Comparison of ENCODE assay signal across 21 cellular contexts in the genomic region with DNA sequence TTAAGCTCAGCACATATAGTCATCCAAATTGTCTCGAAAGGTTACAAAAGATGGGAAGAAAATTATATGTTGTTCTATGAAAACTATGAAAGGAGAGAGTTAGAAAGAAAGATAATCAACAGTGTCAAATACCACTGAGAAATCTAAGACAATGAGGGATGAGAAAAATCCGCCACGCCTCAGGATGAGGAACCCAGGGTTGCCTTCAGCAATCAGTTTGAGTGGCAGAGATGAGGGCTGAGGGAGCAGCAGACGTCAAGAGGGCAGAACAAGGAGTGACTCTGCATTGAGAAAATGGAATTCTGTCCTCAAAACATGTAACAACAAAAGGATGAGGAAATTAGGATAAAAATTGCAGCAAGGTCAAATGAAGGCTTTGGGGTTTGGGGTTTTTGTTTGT. TPM values are rescaled to one million over a fixed set of nuclear protein-coding genes. Genes with fewer than 3 reads are reported as not detected.
DNase-seq lines count a peak whose midpoint lies in the region; ATAC-seq and TF ChIP-seq lines count a peak whose summit lies in the region.
"Had no signal": no experiment of that assay in that cellular context is flagged by ENCODE, and none has a peak within 500 bp of the region (broad histone marks: within the 10 kb centered on the region; RNA-seq: fewer than 3 reads in every experiment).

No MANE protein-coding gene starts in this region.

- H3K36me3 ChIP-seq in OCI-LY1 (ENCODE audit: insufficient read depth, low read length): no peaks in the 10 kb centered on the region
- H3K36me3 ChIP-seq: heart right ventricle had no signal

- no peak overlapping the region for H3K4me3 Mint-ChIP-seq in stimulated activated naive CD8-positive, alpha-beta T cell treated with anti-CD3 and anti-CD28 coated beads, Interleukin-15, Interleukin-2, amounts not matched to agents 100 ng/mL and 50 ng/mL, for 24 hours
- H3K4me3 Mint-ChIP-seq in stimulated activated naive CD8-positive, alpha-beta T cell treated with anti-CD3 and anti-CD28 coated beads, Interleukin-15, amount 100 ng/mL, for 72 hours: no peak overlapping the region
- H3K4me3 Mint-ChIP-seq in naive B cell: peak overlapping the region; percentile 3 to 91 (median 86)
- H3K4me3 Mint-ChIP-seq in activated CD4-positive, alpha-beta T cell treated with anti-CD3 and anti-CD28 coated beads, Interleukin-2, amount 10 ng/mL, durations not matched to agents 7 days and 5 days: no peak overlapping the region
- H3K4me3 Mint-ChIP-seq: activated T-cell treated with anti-CD3 and anti-CD28 coated beads, Interleukin-2, amount 50 U/mL, for 24 hours; CD4-positive, CD25-positive, alpha-beta regulatory T cell had no signal

- H3K9me3 Mint-ChIP-seq in stimulated activated naive CD8-positive, alpha-beta T cell treated with anti-CD3 and anti-CD28 coated beads, Interleukin-15, Interleukin-2, amounts not matched to agents 100 ng/mL and 50 ng/mL, for 24 hours: no peaks in the 10 kb centered on the region
- no peaks in the 10 kb centered on the region for H3K9me3 Mint-ChIP-seq in stimulated activated naive CD8-positive, alpha-beta T cell treated with anti-CD3 and anti-CD28 coated beads, Interleukin-15, amount 100 ng/mL, for 72 hours
- H3K9me3 Mint-ChIP-seq in naive B cell: no peaks in the 10 kb centered on the region
- H3K9me3 Mint-ChIP-seq in activated CD4-positive, alpha-beta T cell treated with anti-CD3 and anti-CD28 coated beads, Interleukin-2, amount 10 ng/mL, durations not matched to agents 7 days and 5 days: no peaks in the 10 kb centered on the region
- H3K9me3 Mint-ChIP-seq: activated T-cell treated with anti-CD3 and anti-CD28 coated beads, Interleukin-2, amount 50 U/mL, for 24 hours; CD4-positive, CD25-positive, alpha-beta regulatory T cell had no signal

- POLR2A ChIA-PET in activated CD4-positive, alpha-beta T cell treated with anti-CD3 and anti-CD28 coated beads, Interleukin-2, amount 10 ng/mL, durations not matched to agents 7 days and 5 days (lab: Charles Lee): no interaction called here

- H3K9me3 ChIP-seq in OCI-LY1 (ENCODE audit: low read length): no peaks in the 10 kb centered on the region
- H3K9me3 ChIP-seq: heart right ventricle had no signal

- H3K4me1 ChIP-seq in OCI-LY1 (ENCODE audit: insufficient read depth, low read length, severe bottlenecking): peaks cover 26% of the 10 kb centered on the region

- H3K27me3 ChIP-seq in OCI-LY1 (ENCODE audit: insufficient read depth, low read length): no peaks in the 10 kb centered on the region
- H3K27me3 ChIP-seq: heart right ventricle had no signal

- H3K9ac ChIP-seq in OCI-LY1 (ENCODE audit: low read length): no peak overlapping the region

- no peak for TF ChIP-seq CTCF in OCI-LY1 (IDR thresholded peaks at IDR 0.05; ENCODE audit: low read length)
- TF ChIP-seq CTCF in omental fat pad (IDR thresholded peaks at IDR 0.05): no peak

- peaks cover 13% of the 10 kb centered on the region for H3K4me1 Mint-ChIP-seq in stimulated activated naive CD8-positive, alpha-beta T cell treated with anti-CD3 and anti-CD28 coated beads, Interleukin-15, Interleukin-2, amounts not matched to agents 100 ng/mL and 50 ng/mL, for 24 hours (ENCODE audit: low read depth)
- no peaks in the 10 kb centered on the region for H3K4me1 Mint-ChIP-seq in stimulated activated naive CD8-positive, alpha-beta T cell treated with anti-CD3 and anti-CD28 coated beads, Interleukin-15, amount 100 ng/mL, for 72 hours
- peaks cover 10 to 23% (median 15%) of the 10 kb centered on the region in 3 donors for H3K4me1 Mint-ChIP-seq in naive B cell
- H3K4me1 Mint-ChIP-seq in activated CD4-positive, alpha-beta T cell treated with anti-CD3 and anti-CD28 coated beads, Interleukin-2, amount 10 ng/mL, durations not matched to agents 7 days and 5 days: peaks cover 21% of the 10 kb centered on the region

- DNase-seq in stimulated activated naive CD8-positive, alpha-beta T cell treated with anti-CD3 and anti-CD28 coated beads, Interleukin-15, amount 100 ng/mL, for 72 hours: no peak
- no peak for DNase-seq in naive B cell
- no peak for DNase-seq in omental fat pad (ENCODE audit: low spot score)
- DNase-seq in SHP77 treated with DMSO at 0.1 percent for 48 hours (lab: John Stamatoyannopoulos, UW): no peak
- DNase-seq in activated CD4-positive, alpha-beta T cell treated with anti-CD3 and anti-CD28 coated beads, Interleukin-2, amount 10 ng/mL, durations not matched to agents 7 days and 5 days: no peak
- DNase-seq: activated gamma-delta T cell treated with Interleukin-2 at 50 U/mL for 16 hours; activated T-cell treated with anti-CD3 and anti-CD28 coated beads, Interleukin-2, amount 50 U/mL, for 24 hours; CD4-positive, CD25-positive, alpha-beta regulatory T cell; effector CD8-positive, alpha-beta T cell; EL; foreskin fibroblast; heart right ventricle; NCI-H2171 treated with DMSO at 0.1 percent for 48 hours; NCI-H526; PC-3; posterior cingulate gyrus had no signal

- H3K4me2 ChIP-seq in OCI-LY1 (ENCODE audit: low read length): peak overlapping the region; percentile 51

- no peaks in the 10 kb centered on the region for H4K20me1 ChIP-seq in OCI-LY1 (ENCODE audit: insufficient read depth, low read length)

- peaks cover 30% of the 10 kb centered on the region for H3K27me3 Mint-ChIP-seq in stimulated activated naive CD8-positive, alpha-beta T cell treated with anti-CD3 and anti-CD28 coated beads, Interleukin-15, Interleukin-2, amounts not matched to agents 100 ng/mL and 50 ng/mL, for 24 hours
- H3K27me3 Mint-ChIP-seq in stimulated activated naive CD8-positive, alpha-beta T cell treated with anti-CD3 and anti-CD28 coated beads, Interleukin-15, amount 100 ng/mL, for 72 hours: peaks cover 25% of the 10 kb centered on the region
- H3K27me3 Mint-ChIP-seq in naive B cell: no peaks in the 10 kb centered on the region
- H3K27me3 Mint-ChIP-seq in activated CD4-positive, alpha-beta T cell treated with anti-CD3 and anti-CD28 coated beads, Interleukin-2, amount 10 ng/mL, durations not matched to agents 7 days and 5 days: peaks cover 31% of the 10 kb centered on the region

- H3K27ac ChIP-seq in OCI-LY1 (ENCODE audit: low read depth, low read length, poor library complexity, severe bottlenecking): peak overlapping the region; percentile 59
- H3K27ac ChIP-seq: heart right ventricle had no signal

- H3K36me3 Mint-ChIP-seq in stimulated activated naive CD8-positive, alpha-beta T cell treated with anti-CD3 and anti-CD28 coated beads, Interleukin-15, Interleukin-2, amounts not matched to agents 100 ng/mL and 50 ng/mL, for 24 hours (ENCODE audit: low read depth): no peaks in the 10 kb centered on the region
- H3K36me3 Mint-ChIP-seq in naive B cell: no peaks in the 10 kb centered on the region
- H3K36me3 Mint-ChIP-seq in activated CD4-positive, alpha-beta T cell treated with anti-CD3 and anti-CD28 coated beads, Interleukin-2, amount 10 ng/mL, durations not matched to agents 7 days and 5 days (ENCODE audit: low read depth): no peaks in the 10 kb centered on the region
- H3K36me3 Mint-ChIP-seq: CD4-positive, CD25-positive, alpha-beta regulatory T cell had no signal

- no peaks in the 10 kb centered on the region for H3K9me2 ChIP-seq in OCI-LY1 (ENCODE audit: low read depth, low read length)

- H3K79me2 ChIP-seq in OCI-LY1 (ENCODE audit: insufficient read depth, low read length): no peaks in the 10 kb centered on the region

- no peak overlapping the region for H2AFZ ChIP-seq in OCI-LY1 (ENCODE audit: low read length)

- H3K27ac Mint-ChIP-seq in stimulated activated naive CD8-positive, alpha-beta T cell treated with anti-CD3 and anti-CD28 coated beads, Interleukin-15, Interleukin-2, amounts not matched to agents 100 ng/mL and 50 ng/mL, for 24 hours: peak overlapping the region; percentile 18
- H3K27ac Mint-ChIP-seq in stimulated activated naive CD8-positive, alpha-beta T cell treated with anti-CD3 and anti-CD28 coated beads, Interleukin-15, amount 100 ng/mL, for 72 hours: no peak overlapping the region
- peak overlapping the region; percentile 88 to 98 (median 95) for H3K27ac Mint-ChIP-seq in naive B cell
- no peak overlapping the region for H3K27ac Mint-ChIP-seq in activated CD4-positive, alpha-beta T cell treated with anti-CD3 and anti-CD28 coated beads, Interleukin-2, amount 10 ng/mL, durations not matched to agents 7 days and 5 days
- H3K27ac Mint-ChIP-seq: activated T-cell treated with anti-CD3 and anti-CD28 coated beads, Interleukin-2, amount 50 U/mL, for 24 hours; CD4-positive, CD25-positive, alpha-beta regulatory T cell had no signal

- no peak for ATAC-seq in stimulated activated naive CD8-positive, alpha-beta T cell treated with anti-CD3 and anti-CD28 coated beads, Interleukin-15, amount 100 ng/mL, for 72 hours
- ATAC-seq in naive B cell (ENCODE audit: low read depth in 2 of 2) (no peak), HG02588 (IDR thresholded peaks at IDR 0.05; ENCODE audit: unreplicated experiment) (no peak), omental fat pad (ENCODE audit: low FRiP score) (no peak)
- ATAC-seq: heart right ventricle, PC-3, Right ventricle myocardium inferior had no signal

- H3K4me3 ChIP-seq in OCI-LY1 (ENCODE audit: low read depth, low read length, poor library complexity, severe bottlenecking): no peak overlapping the region
- H3K4me3 ChIP-seq: heart right ventricle, lung had no signal

- CTCF ChIA-PET in activated CD4-positive, alpha-beta T cell treated with anti-CD3 and anti-CD28 coated beads, Interleukin-2, amount 10 ng/mL, durations not matched to agents 7 days and 5 days (lab: Charles Lee): interaction anchor here (1.1 kb wide), 1 partner anchor 61 kb away, joined by 3 read pairs; no protein-coding TSS in a partner anchor

- H3F3A ChIP-seq in OCI-LY1 (ENCODE audit: insufficient read depth, low read length): no peaks in the 10 kb centered on the region

RNA-seq across cellular contexts. Expression of a gene that starts 18.3 kb away (rescaled TPM):
- 10 to 100 TPM; 56.9 to 83.5 (median 74.4) TPM for polyA plus RNA-seq in naive B cell (ENCODE audit: low read depth in 6 of 6)
- total RNA-seq in omental fat pad: 100 to 1,000 TPM in 1 of 4 donors, 10 to 100 TPM in 3; 73.3 to 100 (median 98.6) TPM
- 100 to 1,000 TPM; 122 to 141 TPM for total RNA-seq in activated CD4-positive, alpha-beta T cell treated with anti-CD3 and anti-CD28 coated beads, Interleukin-2, amount 10 ng/mL, durations not matched to agents 7 days and 5 days

Comparison
In these comparisons a context has a peak if more than half of its experiments do, and no peak if none do; other contexts are left out.
1. H3K27ac Mint-ChIP-seq: peak in stimulated activated naive CD8-positive, alpha-beta T cell treated with anti-CD3 and anti-CD28 coated beads, Interleukin-15, Interleukin-2, amounts not matched to agents 100 ng/mL and 50 ng/mL, for 24 hours (single experiment) and naive B cell (6 of 6); none in stimulated activated naive CD8-positive, alpha-beta T cell treated with anti-CD3 and anti-CD28 coated beads, Interleukin-15, amount 100 ng/mL, for 72 hours (0 of 2) and activated CD4-positive, alpha-beta T cell treated with anti-CD3 and anti-CD28 coated beads, Interleukin-2, amount 10 ng/mL, durations not matched to agents 7 days and 5 days (single experiment).
2. H3K4me3 Mint-ChIP-seq: peak in naive B cell (8 of 8); none in stimulated activated naive CD8-positive, alpha-beta T cell treated with anti-CD3 and anti-CD28 coated beads, Interleukin-15, Interleukin-2, amounts not matched to agents 100 ng/mL and 50 ng/mL, for 24 hours (single experiment), stimulated activated naive CD8-positive, alpha-beta T cell treated with anti-CD3 and anti-CD28 coated beads, Interleukin-15, amount 100 ng/mL, for 72 hours (0 of 2) and activated CD4-positive, alpha-beta T cell treated with anti-CD3 and anti-CD28 coated beads, Interleukin-2, amount 10 ng/mL, durations not matched to agents 7 days and 5 days (single experiment).